ENCODE assay signal across 24 cellular contexts in the genomic region with DNA sequence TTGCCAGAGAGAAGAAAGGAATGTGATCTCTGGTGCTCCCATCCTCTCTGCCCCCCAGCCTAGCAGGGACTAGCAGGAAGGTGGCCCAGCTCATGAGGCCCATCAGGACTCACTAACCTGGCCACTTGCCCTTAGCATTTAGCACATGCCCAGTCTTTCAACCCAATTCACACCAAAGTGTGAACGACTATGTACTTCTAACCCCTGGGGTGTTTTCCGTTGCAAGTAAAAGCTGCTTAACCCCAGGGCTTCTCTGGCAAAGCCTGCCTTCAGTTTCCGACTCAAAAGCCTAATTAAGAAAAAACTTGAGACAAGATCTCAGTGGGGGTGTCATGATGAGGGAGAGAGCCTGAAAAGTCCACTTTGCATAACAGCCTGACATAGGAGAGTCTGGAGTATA.
A peak's percentile ranks its signal among the peaks of the same experiment; 100 is the strongest.
DNase-seq lines count a peak whose midpoint lies in the region; ATAC-seq, FAIRE-seq and TF ChIP-seq lines count a peak whose summit lies in the region.
"Had no signal": no experiment of that assay in that cellular context is flagged by ENCODE, and none has a peak within 500 bp of the region (broad histone marks: within the 10 kb centered on the region; RNA-seq: fewer than 3 reads in every experiment).

No MANE protein-coding gene starts in this region.

- peaks cover 23% of the 10 kb centered on the region for H3K4me1 Mint-ChIP-seq in nephron
- no peaks in the 10 kb centered on the region for H3K4me1 Mint-ChIP-seq in activated T-helper 2 cell treated with anti-CD3 and anti-CD28 coated beads, Interferon-gamma antibody, Interleukin-2, Interleukin-4, amounts not matched to agents 10 μg/mL and 5 μg/mL and 100 μg/mL, durations not matched to agents 14 hours and 24 hours and 36 hours (ENCODE audit: low read depth)
- H3K4me1 Mint-ChIP-seq: B cell had no signal

- no peaks in the 10 kb centered on the region for H3K4me1 ChIP-seq in kidney (ENCODE audit: control insufficient read depth in 1 of 2, insufficient read depth in 1 of 2, low read depth in 1 of 2, low read length in 2 of 2)
- H3K4me1 ChIP-seq: Caco-2 had no signal

- H3K36me3 ChIP-seq in kidney (ENCODE audit: control insufficient read depth in 1 of 2, insufficient read depth in 2 of 2, low read length in 2 of 2) = no peaks in the 10 kb centered on the region
- H3K36me3 ChIP-seq: BLaER1 treated with 17β-estradiol and CSF1 and Interleukin-3, amounts not matched to agents 10 nM and 100 nM had no signal

- H3K27me3 Mint-ChIP-seq in nephron (ENCODE audit: low read depth) = peaks cover 36% of the 10 kb centered on the region
- no peaks in the 10 kb centered on the region for H3K27me3 Mint-ChIP-seq in activated T-helper 2 cell treated with anti-CD3 and anti-CD28 coated beads, Interferon-gamma antibody, Interleukin-2, Interleukin-4, amounts not matched to agents 10 μg/mL and 5 μg/mL and 100 μg/mL, durations not matched to agents 14 hours and 24 hours and 36 hours (ENCODE audit: low read depth)

- H3K36me3 Mint-ChIP-seq in nephron (ENCODE audit: low read depth) = no peaks in the 10 kb centered on the region
- no peaks in the 10 kb centered on the region for H3K36me3 Mint-ChIP-seq in activated T-helper 2 cell treated with anti-CD3 and anti-CD28 coated beads, Interferon-gamma antibody, Interleukin-2, Interleukin-4, amounts not matched to agents 10 μg/mL and 5 μg/mL and 100 μg/mL, durations not matched to agents 14 hours and 24 hours and 36 hours (ENCODE audit: low read depth)
- H3K36me3 Mint-ChIP-seq: CD8-positive, alpha-beta T cell had no signal

- peaks cover 9% of the 10 kb centered on the region for H3K9me3 Mint-ChIP-seq in nephron
- peaks cover 4% of the 10 kb centered on the region for H3K9me3 Mint-ChIP-seq in activated T-helper 2 cell treated with anti-CD3 and anti-CD28 coated beads, Interferon-gamma antibody, Interleukin-2, Interleukin-4, amounts not matched to agents 10 μg/mL and 5 μg/mL and 100 μg/mL, durations not matched to agents 14 hours and 24 hours and 36 hours
- H3K9me3 Mint-ChIP-seq: CD4-positive, alpha-beta T cell; CD8-positive, alpha-beta T cell had no signal

- peak; percentile 76 for DNase-seq in ELF-1 (ENCODE audit: low read depth, low spot score)
- peak; percentile 0 for DNase-seq in kidney
- DNase-seq in urothelium cell line (ENCODE audit: low spot score) = no peak
- no peak for DNase-seq in stimulated activated naive CD8-positive, alpha-beta T cell treated with anti-CD3 and anti-CD28 coated beads, Interleukin-15, Interleukin-2, amounts not matched to agents 100 U/mL and 50 U/mL, for 24 hours
- no peak for DNase-seq in activated T-helper 2 cell treated with anti-CD3 and anti-CD28 coated beads, Interferon-gamma antibody, Interleukin-2, Interleukin-4, amounts not matched to agents 10 μg/mL and 5 μg/mL and 100 μg/mL, durations not matched to agents 14 hours and 24 hours and 36 hours (ENCODE audit: low spot score)
- DNase-seq in NCI-H748 (lab: John Stamatoyannopoulos, UW; ENCODE audit: unreplicated experiment) = no peak
- no peak for DNase-seq in globus pallidus (ENCODE audit: low spot score)
- DNase-seq: 8988T; AML-193; Caco-2; Calu3; CD4-positive, alpha-beta T cell; CD8-positive, alpha-beta T cell; DMS79 treated with DMSO at 0.1 percent for 48 hours; GDM1 had no signal

- no peak overlapping the region for H3K4me3 ChIP-seq in kidney (ENCODE audit: low read length in 2 of 2)
- H3K4me3 ChIP-seq: BLaER1 treated with 17β-estradiol and CSF1 and Interleukin-3, amounts not matched to agents 10 nM and 100 nM; GM12878 had no signal

- no peak overlapping the region for H3K4me3 Mint-ChIP-seq in nephron
- no peak overlapping the region for H3K4me3 Mint-ChIP-seq in activated T-helper 2 cell treated with anti-CD3 and anti-CD28 coated beads, Interferon-gamma antibody, Interleukin-2, Interleukin-4, amounts not matched to agents 10 μg/mL and 5 μg/mL and 100 μg/mL, durations not matched to agents 14 hours and 24 hours and 36 hours (ENCODE audit: low read depth)
- H3K4me3 Mint-ChIP-seq: B cell; CD4-positive, alpha-beta T cell; CD8-positive, alpha-beta T cell had no signal

- H3K9ac ChIP-seq in kidney (ENCODE audit: low read length in 2 of 2) = no peak overlapping the region
- H3K9ac ChIP-seq: BLaER1 treated with 17β-estradiol and CSF1 and Interleukin-3, amounts not matched to agents 10 nM and 100 nM had no signal

- TF ChIP-seq CTCF in kidney (IDR thresholded peaks at IDR 0.05; ENCODE audit: borderline replicate concordance, extremely low read depth, insufficient read depth) = no peak
- TF ChIP-seq CTCF in nephron (IDR thresholded peaks at IDR 0.05; ENCODE audit: unreplicated experiment in 3 of 3) = no peak

- H3K9me3 ChIP-seq in kidney (ENCODE audit: control insufficient read depth in 1 of 2, low read length in 2 of 2) = peaks cover 0 to 3% of the 10 kb centered on the region in 2 donors
- H3K9me3 ChIP-seq: BLaER1 treated with 17β-estradiol and CSF1 and Interleukin-3, amounts not matched to agents 10 nM and 100 nM; Caco-2 had no signal

- H3K27ac Mint-ChIP-seq in nephron = peak overlapping the region in 2 of 3 experiments; percentile 10 to 25
- no peak overlapping the region for H3K27ac Mint-ChIP-seq in activated T-helper 2 cell treated with anti-CD3 and anti-CD28 coated beads, Interferon-gamma antibody, Interleukin-2, Interleukin-4, amounts not matched to agents 10 μg/mL and 5 μg/mL and 100 μg/mL, durations not matched to agents 14 hours and 24 hours and 36 hours
- H3K27ac Mint-ChIP-seq: B cell; CD4-positive, alpha-beta T cell; CD8-positive, alpha-beta T cell had no signal

- no peak for FAIRE-seq in kidney (lab: Jason Lieb, UNC)
- FAIRE-seq in urothelium cell line (lab: Jason Lieb, UNC) = peak; percentile 88
- FAIRE-seq: A204.1, D721Med, GM12878, GM12892, GM18507 had no signal

- no peak overlapping the region for H3K27ac ChIP-seq in kidney (ENCODE audit: low read depth in 2 of 2, low read length in 2 of 2)
- H3K27ac ChIP-seq: BLaER1 treated with 17β-estradiol and CSF1 and Interleukin-3, amounts not matched to agents 10 nM and 100 nM; C4-2B had no signal

- no peak for ATAC-seq in stimulated activated naive CD8-positive, alpha-beta T cell treated with anti-CD3 and anti-CD28 coated beads, Interleukin-15, Interleukin-2, amounts not matched to agents 100 U/mL and 50 U/mL, for 24 hours
- ATAC-seq: CD8-positive, alpha-beta T cell; GM12878 had no signal

- intact Hi-C loops in kidney (cut with DNase I) = no loop called here
- intact Hi-C loops in activated T-helper 2 cell treated with anti-CD3 and anti-CD28 coated beads, Interferon-gamma antibody, Interleukin-2, Interleukin-4, amounts not matched to agents 10 μg/mL and 5 μg/mL and 100 μg/mL, durations not matched to agents 14 hours and 24 hours and 36 hours (cut with micrococcal nuclease) = no loop called here

Comparison
In these comparisons a context has a peak if more than half of its experiments do, and no peak if none do; other contexts are left out.
1. DNase-seq: peak in ELF-1 (single experiment) and kidney (single experiment); none in urothelium cell line (single experiment), stimulated activated naive CD8-positive, alpha-beta T cell treated with anti-CD3 and anti-CD28 coated beads, Interleukin-15, Interleukin-2, amounts not matched to agents 100 U/mL and 50 U/mL, for 24 hours (single experiment), activated T-helper 2 cell treated with anti-CD3 and anti-CD28 coated beads, Interferon-gamma antibody, Interleukin-2, Interleukin-4, amounts not matched to agents 10 μg/mL and 5 μg/mL and 100 μg/mL, durations not matched to agents 14 hours and 24 hours and 36 hours (single experiment), NCI-H748 (single experiment) and globus pallidus (single experiment).